15 cellular contexts compared by ENCODE assay signal in genomic region chr7:107344799-107345198, GRCh38.
A peak's percentile ranks its signal among the peaks of the same experiment; 100 is the strongest.
DNase-seq lines count a peak whose midpoint lies in the region; ATAC-seq and TF ChIP-seq lines count a peak whose summit lies in the region.
"Had no signal": no experiment of that assay in that cellular context is flagged by ENCODE, and none has a peak within 500 bp of the region (broad histone marks: within the 10 kb centered on the region; RNA-seq: fewer than 3 reads in every experiment).

No MANE protein-coding gene starts in this region.

- H3K4me3 ChIP-seq in OCI-LY3 (ENCODE audit: low read length): no peak overlapping the region
- H3K4me3 ChIP-seq: HAP-1 had no signal

- peaks cover 24% of the 10 kb centered on the region for H3K4me1 ChIP-seq in OCI-LY3 (ENCODE audit: low read length)
- H3K4me1 ChIP-seq: HAP-1 had no signal

- DNase-seq in chondrocyte (ENCODE audit: low spot score) (peak; percentile 46), NCI-H128 (lab: John Stamatoyannopoulos, UW; ENCODE audit: unreplicated experiment) (no peak), globus pallidus (ENCODE audit: low spot score) (no peak), NCI-H146 treated with DMSO at 0.1 percent for 48 hours (lab: John Stamatoyannopoulos, UW; ENCODE audit: unreplicated experiment) (no peak)
- DNase-seq: C1 segment of cervical spinal cord; Calu3; CD4-positive, alpha-beta memory T cell; COR-L47; DMS153; DND-41; GOT3; HFFc6 had no signal

- no peak overlapping the region for H3K9ac ChIP-seq in OCI-LY3 (ENCODE audit: low read length)

- H3K27me3 Mint-ChIP-seq in activated T-helper 17 cell treated with anti-CD3 and anti-CD28 coated beads, Interleukin-2, amount 50 U/mL, for 72 hours: no peaks in the 10 kb centered on the region
- H3K27me3 Mint-ChIP-seq in chondrocyte (ENCODE audit: low read depth): no peaks in the 10 kb centered on the region
- H3K27me3 Mint-ChIP-seq: CD4-positive, alpha-beta memory T cell had no signal

- H3K27me3 ChIP-seq in OCI-LY3 (ENCODE audit: low read depth, low read length): no peaks in the 10 kb centered on the region

- H3K79me2 ChIP-seq in OCI-LY3 (ENCODE audit: low read length): no peaks in the 10 kb centered on the region

- peaks cover 15% of the 10 kb centered on the region for H3K36me3 Mint-ChIP-seq in activated T-helper 17 cell treated with anti-CD3 and anti-CD28 coated beads, Interleukin-2, amount 50 U/mL, for 72 hours (ENCODE audit: low read depth)
- peaks cover 14% of the 10 kb centered on the region for H3K36me3 Mint-ChIP-seq in chondrocyte (ENCODE audit: low read depth)

- peak overlapping the region; percentile 48 for H3K27ac ChIP-seq in OCI-LY3 (ENCODE audit: low read length)

- peak; percentile 22; the same call in 1 of the 2 replicates for TF ChIP-seq CTCF in OCI-LY3 (IDR thresholded peaks at IDR 0.05; ENCODE audit: low read depth, low read length)
- TF ChIP-seq CTCF in chondrocyte (IDR thresholded peaks at IDR 0.05): no peak

- H3K9me3 ChIP-seq in OCI-LY3 (ENCODE audit: insufficient read depth, low read length): peaks cover 5% of the 10 kb centered on the region; the same call in 1 of the 2 replicates
- H3K9me3 ChIP-seq: HAP-1 had no signal

- H3K9me3 Mint-ChIP-seq in activated T-helper 17 cell treated with anti-CD3 and anti-CD28 coated beads, Interleukin-2, amount 50 U/mL, for 72 hours: peaks cover 3% of the 10 kb centered on the region
- peaks cover 23% of the 10 kb centered on the region for H3K9me3 Mint-ChIP-seq in chondrocyte (ENCODE audit: low read depth)

- peaks cover 5% of the 10 kb centered on the region for H3K4me1 Mint-ChIP-seq in activated T-helper 17 cell treated with anti-CD3 and anti-CD28 coated beads, Interleukin-2, amount 50 U/mL, for 72 hours
- H3K4me1 Mint-ChIP-seq in chondrocyte (ENCODE audit: low read depth): no peaks in the 10 kb centered on the region

- H3K4me3 Mint-ChIP-seq in activated T-helper 17 cell treated with anti-CD3 and anti-CD28 coated beads, Interleukin-2, amount 50 U/mL, for 72 hours: no peak overlapping the region
- H3K4me3 Mint-ChIP-seq in chondrocyte (ENCODE audit: unreplicated experiment): no peak overlapping the region
- H3K4me3 Mint-ChIP-seq: CD4-positive, alpha-beta memory T cell; HFFc6 had no signal

- ATAC-seq in activated T-helper 17 cell treated with anti-CD3 and anti-CD28 coated beads, Interleukin-2, amount 50 U/mL, for 72 hours (replicated peaks): peak; percentile 38

- H4K20me1 ChIP-seq in OCI-LY3 (ENCODE audit: insufficient read depth, low read length): no peaks in the 10 kb centered on the region

- H3K27ac Mint-ChIP-seq in activated T-helper 17 cell treated with anti-CD3 and anti-CD28 coated beads, Interleukin-2, amount 50 U/mL, for 72 hours: no peak overlapping the region
- no peak overlapping the region for H3K27ac Mint-ChIP-seq in chondrocyte (ENCODE audit: unreplicated experiment)
- H3K27ac Mint-ChIP-seq: HFFc6 had no signal

- H3K4me2 ChIP-seq in OCI-LY3 (ENCODE audit: low read length): peak overlapping the region; percentile 37

- H2AFZ ChIP-seq in OCI-LY3 (ENCODE audit: low read depth, low read length): no peak overlapping the region

- H3K36me3 ChIP-seq in OCI-LY3 (replicated peaks; ENCODE audit: low read depth, low read length): peaks cover 8% of the 10 kb centered on the region
- H3K36me3 ChIP-seq: HAP-1 had no signal
